ENCODE assay signal across 7 cellular contexts in the genomic region with DNA sequence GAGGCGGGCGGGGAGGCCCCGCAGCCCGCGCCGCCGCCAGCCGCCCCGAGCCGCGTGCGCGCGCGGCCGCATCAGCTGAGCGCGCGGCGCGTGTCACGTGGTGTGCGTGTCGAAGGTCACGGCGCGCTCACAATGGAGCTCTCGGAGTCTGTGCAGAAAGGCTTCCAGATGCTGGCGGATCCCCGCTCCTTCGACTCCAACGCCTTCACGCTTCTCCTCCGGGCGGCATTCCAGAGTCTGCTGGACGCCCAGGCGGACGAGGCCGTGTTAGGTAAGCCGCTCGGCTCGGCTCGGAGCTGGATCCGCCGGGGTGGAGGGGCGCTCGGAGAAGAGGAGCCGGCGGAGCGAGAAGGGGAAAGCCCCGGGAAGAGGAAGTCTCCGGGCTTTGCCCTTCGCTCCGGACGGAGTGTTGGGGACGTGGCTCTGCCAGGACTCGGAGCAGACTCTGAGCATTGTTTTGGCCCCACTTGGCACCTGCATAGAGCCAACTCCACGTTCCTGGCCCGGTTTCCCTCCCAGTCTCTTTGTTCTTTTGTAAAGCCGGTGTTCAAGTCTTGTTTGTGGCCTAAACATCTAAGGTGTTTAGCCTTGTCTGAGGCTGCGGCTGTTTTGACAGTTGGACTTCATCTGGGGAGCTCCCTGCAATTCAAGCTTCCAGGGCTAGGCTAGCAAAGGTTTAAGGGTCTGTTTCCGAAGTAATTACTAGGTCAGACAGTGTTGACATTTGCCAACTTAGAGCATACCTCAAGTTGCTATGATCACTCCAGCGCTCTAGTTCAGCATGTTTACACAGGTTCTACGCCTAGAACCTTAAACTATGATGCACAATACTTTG. TPM values are rescaled to one million over a fixed set of nuclear protein-coding genes. Genes with fewer than 3 reads are reported as not detected.
DNase-seq lines count a peak whose midpoint lies in the region; ATAC-seq, FAIRE-seq and TF ChIP-seq lines count a peak whose summit lies in the region.

Gene COMMD3 (plus strand): TSS at position 103 of the 835 bp plus-strand sequence. CDS start 30 bp downstream, at position 133.

- intact Hi-C loops in ascending aorta (cut with DNase I) (loop anchor here (1.0 to 10.0 kb wide), 7 partner anchors 64 to 982 kb away; no protein-coding TSS in a partner anchor), psoas muscle (cut with DNase I) (loop anchor here (2.0 to 10.0 kb wide), 6 partner anchors 64 to 822 kb away; partner anchors contain the start of gene MLLT10 (in 1 of the 2))

- FAIRE-seq in GM12891 (lab: Jason Lieb, UNC): peak; percentile 99

- ATAC-seq in psoas muscle: peak; percentile 85 to 88 (median 86)

- H3K9me3 ChIP-seq in ascending aorta: no peaks in the 10 kb centered on the region
- H3K9me3 ChIP-seq in right atrium auricular region: no peaks in the 10 kb centered on the region
- no peaks in the 10 kb centered on the region for H3K9me3 ChIP-seq in psoas muscle

- 0 to 1% (median 1%) methylated on average over 50 to 64 of the region's 64 CpGs for WGBS in psoas muscle, 3 donors

- CTCF ChIA-PET in HEK293T (lab: Yijun Ruan, JAX): interaction anchor here (0.6 kb wide), 1 partner anchor 808 kb away, joined by 3 read pairs; no protein-coding TSS in a partner anchor

- H3K4me1 Mint-ChIP-seq in T-helper 1 cell treated with Interleukin-12 subunit alpha and Interleukin-12 subunit beta and Interleukin-4 antibody, amounts not matched to agents 30 μg/mL and 1 μg/mL, for 36 hours (ENCODE audit: low read depth): peaks cover 36% of the 10 kb centered on the region

- H3K27ac ChIP-seq in ascending aorta: peak within 1 kb of the TSS; percentile 89 to 90
- H3K27ac ChIP-seq in right atrium auricular region: peak within 1 kb of the TSS; percentile 96 to 97
- peak within 1 kb of the TSS; percentile 95 for H3K27ac ChIP-seq in psoas muscle

- H3K4me3 ChIP-seq in NB4 (ENCODE audit: low read depth, low read length): peak within 1 kb of the TSS; percentile 80
- H3K4me3 ChIP-seq in ascending aorta: peak within 1 kb of the TSS; percentile 91 to 94
- H3K4me3 ChIP-seq in right atrium auricular region: peak within 1 kb of the TSS; percentile 71 to 82
- H3K4me3 ChIP-seq in psoas muscle: peak within 1 kb of the TSS; percentile 92

- H3K4me3 Mint-ChIP-seq in T-helper 1 cell treated with Interleukin-12 subunit alpha and Interleukin-12 subunit beta and Interleukin-4 antibody, amounts not matched to agents 30 μg/mL and 1 μg/mL, for 36 hours: peak within 1 kb of the TSS; percentile 95

- H3K4me1 ChIP-seq in ascending aorta: peaks cover 4 to 27% of the 10 kb centered on the region in 2 donors
- H3K4me1 ChIP-seq in right atrium auricular region: peaks cover 0 to 26% of the 10 kb centered on the region in 2 donors
- peaks cover 28% of the 10 kb centered on the region for H3K4me1 ChIP-seq in psoas muscle

- H3K36me3 ChIP-seq in ascending aorta (no peaks in the 10 kb centered on the region), right atrium auricular region (no peaks in the 10 kb centered on the region), psoas muscle (ENCODE audit: insufficient read depth in 1 of 2, low read depth in 1 of 2) (no peaks in the 10 kb centered on the region)

- peak within 1 kb of the TSS; percentile 96 for H3K27ac Mint-ChIP-seq in T-helper 1 cell treated with Interleukin-12 subunit alpha and Interleukin-12 subunit beta and Interleukin-4 antibody, amounts not matched to agents 30 μg/mL and 1 μg/mL, for 36 hours

- POLR2A ChIA-PET in HEK293T (lab: Yijun Ruan, JAX): interaction anchor here (0.6 to 4.2 kb wide), 31 partner anchors 8 to 638 kb away, joined by 3 to 50 read pairs (median 5); partner anchors contain the start of gene DNAJC1

- DNase-seq in GM12891 (ENCODE audit: insufficient read length, low spot score) (no peak), HEK293T (ENCODE audit: extremely low spot score) (peak; percentile 67), NB4 (ENCODE audit: low read depth) (peak; percentile 78), ascending aorta (ENCODE audit: low spot score in 2 of 2) (peak in 1 of 2 donors; percentile 93), right atrium auricular region (ENCODE audit: low spot score) (peak; percentile 85), psoas muscle (peak; percentile 89 to 94)

- H3K27me3 Mint-ChIP-seq in T-helper 1 cell treated with Interleukin-12 subunit alpha and Interleukin-12 subunit beta and Interleukin-4 antibody, amounts not matched to agents 30 μg/mL and 1 μg/mL, for 36 hours (ENCODE audit: low read depth): peaks cover 5% of the 10 kb centered on the region

- H3K9me3 Mint-ChIP-seq in T-helper 1 cell treated with Interleukin-12 subunit alpha and Interleukin-12 subunit beta and Interleukin-4 antibody, amounts not matched to agents 30 μg/mL and 1 μg/mL, for 36 hours: no peaks in the 10 kb centered on the region

- peaks cover 15% of the 10 kb centered on the region for H3K36me3 Mint-ChIP-seq in T-helper 1 cell treated with Interleukin-12 subunit alpha and Interleukin-12 subunit beta and Interleukin-4 antibody, amounts not matched to agents 30 μg/mL and 1 μg/mL, for 36 hours (ENCODE audit: low read depth)

- TF ChIP-seq POLR2A in GM12891 (IDR thresholded peaks at IDR 0.05; ENCODE audit: low read depth, low read length) (peak; percentile 84), NB4 (IDR thresholded peaks at IDR 0.05; ENCODE audit: extremely low read depth, insufficient read length) (peak; percentile 63)

- H3K27me3 ChIP-seq in ascending aorta (no peaks in the 10 kb centered on the region), right atrium auricular region (no peaks in the 10 kb centered on the region), psoas muscle (ENCODE audit: insufficient read depth in 3 of 3, low read length in 2 of 3) (no peaks in the 10 kb centered on the region)

- TF ChIP-seq CTCF in NB4 (IDR thresholded peaks at IDR 0.05; ENCODE audit: low read depth, low read length) (no peak), ascending aorta (IDR thresholded peaks at IDR 0.05) (no peak), right atrium auricular region (IDR thresholded peaks at IDR 0.05) (no peak), psoas muscle (IDR thresholded peaks at IDR 0.05) (no peak)

TF ChIP-seq in GM12891, 5 proteins besides CTCF, POLR2A, EP300 and RAD21:
- TF ChIP-seq POLR2AphosphoS5 (IDR thresholded peaks at IDR 0.05; ENCODE audit: low read depth, low read length): peak; percentile 85
- no peak for TF ChIP-seq PAX5 (IDR thresholded peaks at IDR 0.05; ENCODE audit: insufficient read depth, low read length, severe bottlenecking)
- peak; percentile 78 for TF ChIP-seq SPI1 (IDR thresholded peaks at IDR 0.05; ENCODE audit: low read depth, low read length)
- TF ChIP-seq POU2F2 (IDR thresholded peaks at IDR 0.05; ENCODE audit: low read depth, low read length): no peak
- TF ChIP-seq TAF1 (IDR thresholded peaks at IDR 0.05; ENCODE audit: low read depth, low read length): peak; percentile 70

TF ChIP-seq in HEK293T, 16 proteins besides CTCF, POLR2A, EP300 and RAD21:
- TF ChIP-seq ELF4 (IDR thresholded peaks at IDR 0.05) (no peak), ARNT (IDR thresholded peaks at IDR 0.05) (0 out of 2 replicates have a peak, but pooled peaks have one; percentile 54), L3MBTL2 (conservative IDR thresholded peaks at IDR 0.05) (peak; percentile 74), HDGF (IDR thresholded peaks at IDR 0.05; ENCODE audit: borderline replicate concordance) (no peak)
TF ChIP-seq in HEK293T: peak in this region for 2.

RNA-seq across cellular contexts. Expression of gene COMMD3, which starts in this region (rescaled TPM):
- 72.3 TPM for polyA plus RNA-seq in GM12891 (2012; ENCODE audit: low read depth, missing spikeins)
- 21.9 TPM for total RNA-seq in ascending aorta
- 100 to 1,000 TPM in 1 of 2 donors, 10 to 100 TPM in 1; 28.5 to 141 TPM for total RNA-seq in right atrium auricular region
- total RNA-seq in psoas muscle: 10 to 100 TPM; 45.5 to 81.4 (median 64.8) TPM
- polyA plus RNA-seq in psoas muscle: 10 to 100 TPM; 42.3 to 74.0 (median 57.4) TPM
